Comparison of ENCODE assay signal across 9 cellular contexts in genomic region chr3:18098960-18099587, GRCh38.
DNase-seq lines count a peak whose midpoint lies in the region; ATAC-seq and TF ChIP-seq lines count a peak whose summit lies in the region.
"Had no signal": no experiment of that assay in that cellular context is flagged by ENCODE, and none has a peak within 500 bp of the region (broad histone marks: within the 10 kb centered on the region; RNA-seq: fewer than 3 reads in every experiment).

No MANE protein-coding gene starts in this region.

- peak overlapping the region; percentile 44 for H2BK5ac ChIP-seq in IMR-90 (ENCODE audit: low read depth, low read length, poor library complexity, severe bottlenecking)

- H3K9me3 ChIP-seq in IMR-90 (ENCODE audit: control insufficient read depth, insufficient read depth, low read length) (peaks cover 3% of the 10 kb centered on the region), mesodermal cell (ENCODE audit: control insufficient read depth, low read length) (peaks cover 14% of the 10 kb centered on the region)
- H3K9me3 ChIP-seq: neutrophil had no signal

- no peak overlapping the region for H3K18ac ChIP-seq in IMR-90 (ENCODE audit: low read depth, low read length)

- intact Hi-C loops in IMR-90 (cut with micrococcal nuclease) = no loop called here
- intact Hi-C loops in activated T-helper 2 cell treated with anti-CD3 and anti-CD28 coated beads, Interferon-gamma antibody, Interleukin-2, Interleukin-4, amounts not matched to agents 10 μg/mL and 5 μg/mL and 100 μg/mL, durations not matched to agents 14 hours and 24 hours and 36 hours (cut with micrococcal nuclease) = loop anchor here (1.0 kb wide), 3 partner anchors 11 to 108 kb away; no protein-coding TSS in a partner anchor

- TF ChIP-seq RAD21 in IMR-90 (IDR thresholded peaks at IDR 0.05; ENCODE audit: low read length) = no peak

- in situ Hi-C loops in IMR-90 (cut with MboI; ENCODE audit: low sequenced_read_pairs) = no loop called here

- no peak for TF ChIP-seq POLR2A in IMR-90 (IDR thresholded peaks at IDR 0.05; ENCODE audit: low read depth, low read length)

- H3K4me1 ChIP-seq in IMR-90 (ENCODE audit: control insufficient read depth, insufficient read depth, low read length) (peaks cover 3% of the 10 kb centered on the region; the same call in 1 of the 2 replicates), mesodermal cell (ENCODE audit: control insufficient read depth, insufficient read depth, low read length, poor library complexity, severe bottlenecking) (peaks cover 13% of the 10 kb centered on the region)

- CTCF ChIA-PET in BJ (lab: Yijun Ruan, JAX) = interaction anchor here (1.5 kb wide), 1 partner anchor 12 kb away, joined by 4 read pairs; no protein-coding TSS in a partner anchor
- CTCF ChIA-PET in IMR-90 (lab: Yijun Ruan, JAX) = interaction anchor here (0.6 kb wide), 1 partner anchor 171 kb away, joined by 3 read pairs; no protein-coding TSS in a partner anchor

- H3K4me3 Mint-ChIP-seq in activated T-helper 2 cell treated with anti-CD3 and anti-CD28 coated beads, Interferon-gamma antibody, Interleukin-2, Interleukin-4, amounts not matched to agents 10 μg/mL and 5 μg/mL and 100 μg/mL, durations not matched to agents 14 hours and 24 hours and 36 hours (ENCODE audit: low read depth) = no peak overlapping the region

- H4K20me1 ChIP-seq in IMR-90 (ENCODE audit: insufficient read depth, low read length) = no peaks in the 10 kb centered on the region

- H2BK120ac ChIP-seq in IMR-90 (ENCODE audit: low read depth, low read length) = peak overlapping the region; percentile 36

- H3K36me3 ChIP-seq in BJ (ENCODE audit: control insufficient read depth, insufficient read depth, low read length) (no peaks in the 10 kb centered on the region), IMR-90 (ENCODE audit: control insufficient read depth, insufficient read depth, low read length) (no peaks in the 10 kb centered on the region), mesodermal cell (ENCODE audit: control insufficient read depth, insufficient read depth, low read length) (no peaks in the 10 kb centered on the region)
- H3K36me3 ChIP-seq: neutrophil had no signal

- H3K9me1 ChIP-seq in IMR-90 (ENCODE audit: insufficient read depth, low read length) = 0 out of 2 replicates have a peak, but pooled peaks cover 4% of the 10 kb centered on the region

- BruUV-seq in IMR-90 (replicated peaks; lab: Mats Ljungman, UMichigan) = no TSS peak

- H2AK9ac ChIP-seq in IMR-90 (replicated peaks; ENCODE audit: low read depth, low read length, poor library complexity) = no peak overlapping the region

- no peak overlapping the region for H3K9ac ChIP-seq in IMR-90 (ENCODE audit: low read depth, low read length)

- H2BK15ac ChIP-seq in IMR-90 (ENCODE audit: low read depth, low read length) = peak overlapping the region; percentile 3; the same call in 2 of the 3 replicates

- no peaks in the 10 kb centered on the region for H3K79me1 ChIP-seq in IMR-90 (ENCODE audit: low read depth in 1 of 2, low read length in 2 of 2)

- H4K8ac ChIP-seq in IMR-90 (ENCODE audit: low read depth in 2 of 2, low read length in 2 of 2) = peak overlapping the region; percentile 4 to 34; a peak in 3 of 4 replicates

- H3K9me3 Mint-ChIP-seq in activated T-helper 2 cell treated with anti-CD3 and anti-CD28 coated beads, Interferon-gamma antibody, Interleukin-2, Interleukin-4, amounts not matched to agents 10 μg/mL and 5 μg/mL and 100 μg/mL, durations not matched to agents 14 hours and 24 hours and 36 hours = peaks cover 14% of the 10 kb centered on the region

- H3K56ac ChIP-seq in IMR-90 (ENCODE audit: extremely low read depth, insufficient read depth, low read length) = peak overlapping the region; percentile 19; the same call in 1 of the 2 replicates

- H3K36me3 Mint-ChIP-seq in activated T-helper 2 cell treated with anti-CD3 and anti-CD28 coated beads, Interferon-gamma antibody, Interleukin-2, Interleukin-4, amounts not matched to agents 10 μg/mL and 5 μg/mL and 100 μg/mL, durations not matched to agents 14 hours and 24 hours and 36 hours (ENCODE audit: low read depth) = peaks cover 4% of the 10 kb centered on the region

- DNase-seq in BJ (ENCODE audit: low read depth) = peak; percentile 69
- peak; percentile 85 for DNase-seq in IMR-90
- DNase-seq in activated T-helper 2 cell treated with anti-CD3 and anti-CD28 coated beads, Interferon-gamma antibody, Interleukin-2, Interleukin-4, amounts not matched to agents 10 μg/mL and 5 μg/mL and 100 μg/mL, durations not matched to agents 14 hours and 24 hours and 36 hours (ENCODE audit: low spot score) = no peak

- peak overlapping the region; percentile 19; the same call in 1 of the 2 replicates for H2BK20ac ChIP-seq in IMR-90 (ENCODE audit: low read depth, low read length)

- no peaks in the 10 kb centered on the region for H3K27me3 Mint-ChIP-seq in activated T-helper 2 cell treated with anti-CD3 and anti-CD28 coated beads, Interferon-gamma antibody, Interleukin-2, Interleukin-4, amounts not matched to agents 10 μg/mL and 5 μg/mL and 100 μg/mL, durations not matched to agents 14 hours and 24 hours and 36 hours (ENCODE audit: low read depth)

- dilution Hi-C loops in IMR-90 (cut with HindIII; ENCODE audit: low sequenced_read_pairs, unreplicated experiment) = no loop called here

- no peak overlapping the region for H3K4me3 ChIP-seq in BJ (ENCODE audit: low read depth, low read length)
- no peak overlapping the region for H3K4me3 ChIP-seq in IMR-90 (ENCODE audit: insufficient read depth, low read depth, low read length)
- H3K4me3 ChIP-seq in mesodermal cell (ENCODE audit: extremely low read depth, insufficient read depth, low read length, poor library complexity, severe bottlenecking) = no peak overlapping the region

- peaks cover 27% of the 10 kb centered on the region for H3K4me1 Mint-ChIP-seq in activated T-helper 2 cell treated with anti-CD3 and anti-CD28 coated beads, Interferon-gamma antibody, Interleukin-2, Interleukin-4, amounts not matched to agents 10 μg/mL and 5 μg/mL and 100 μg/mL, durations not matched to agents 14 hours and 24 hours and 36 hours (ENCODE audit: low read depth)

- no peaks in the 10 kb centered on the region for H3K27me3 ChIP-seq in BJ (ENCODE audit: control insufficient read depth, insufficient read depth, low read length)
- H3K27me3 ChIP-seq in IMR-90 (ENCODE audit: control insufficient read depth, insufficient read depth, low read length) = no peaks in the 10 kb centered on the region
- H3K27me3 ChIP-seq: neutrophil had no signal

- H4K91ac ChIP-seq in IMR-90 (ENCODE audit: insufficient read depth, low read depth, low read length) = peak overlapping the region; percentile 22

- peak overlapping the region; percentile 95 for H3K27ac Mint-ChIP-seq in activated T-helper 2 cell treated with anti-CD3 and anti-CD28 coated beads, Interferon-gamma antibody, Interleukin-2, Interleukin-4, amounts not matched to agents 10 μg/mL and 5 μg/mL and 100 μg/mL, durations not matched to agents 14 hours and 24 hours and 36 hours

- peak; percentile 70 for ATAC-seq in IMR-90 (ENCODE audit: low read depth)
- no peak for ATAC-seq in HG03139 (IDR thresholded peaks at IDR 0.05; ENCODE audit: unreplicated experiment)
- ATAC-seq in HG02763 (IDR thresholded peaks at IDR 0.05; ENCODE audit: unreplicated experiment) = no peak
- ATAC-seq in GM21529 (IDR thresholded peaks at IDR 0.05; ENCODE audit: unreplicated experiment) = no peak
- no peak for ATAC-seq in GM18870 (IDR thresholded peaks at IDR 0.05; ENCODE audit: unreplicated experiment)

- TF ChIP-seq CTCF in BJ (IDR thresholded peaks at IDR 0.05; ENCODE audit: insufficient read depth, low read depth, low read length) = no peak
- TF ChIP-seq CTCF in IMR-90 (conservative IDR thresholded peaks at IDR 0.05; ENCODE audit: low read depth, low read length) = no peak

- H3K4ac ChIP-seq in IMR-90 (ENCODE audit: low read depth, low read length) = peak overlapping the region; percentile 17; the same call in 1 of the 2 replicates

- no peak overlapping the region for H3K27ac ChIP-seq in IMR-90 (ENCODE audit: insufficient read depth, low read length)
- H3K27ac ChIP-seq in mesodermal cell (ENCODE audit: low read depth, low read length, severe bottlenecking) = peak overlapping the region; percentile 17
- H3K27ac ChIP-seq: neutrophil had no signal

- no peak overlapping the region for H4K5ac ChIP-seq in IMR-90 (ENCODE audit: low read depth, low read length)

- H2AFZ ChIP-seq in IMR-90 (replicated peaks; ENCODE audit: low read length, poor library complexity) = peak overlapping the region; percentile 29

- peak overlapping the region; percentile 38; the same call in 1 of the 2 replicates for H3K4me2 ChIP-seq in IMR-90 (ENCODE audit: low read depth, low read length)

- H2AK5ac ChIP-seq in IMR-90 (ENCODE audit: low read depth, low read length) = no peak overlapping the region

- no peak overlapping the region for H3K23ac ChIP-seq in IMR-90 (ENCODE audit: low read depth, low read length)

- WGBS in IMR-90 (ENCODE audit: extremely low coverage in 2 of 2, insufficient read length in 1 of 2), 2 experiments = no CpG with 5 or more reads among the region's 6 CpGs
- 72 to 80% methylated on average over 6 of the region's 6 CpGs for WGBS in mesodermal cell (ENCODE audit: insufficient coverage in 2 of 2), 2 experiments

- 0 out of 2 replicates have a peak overlapping the region, but pooled peaks have one; percentile 53 for H3K14ac ChIP-seq in IMR-90 (replicated peaks; ENCODE audit: low read depth, low read length)

- POLR2A ChIA-PET in BJ (lab: Charles Lee) = no interaction called here
- POLR2A ChIA-PET in IMR-90 (lab: Charles Lee; ENCODE audit: unreplicated experiment) = no interaction called here

TF ChIP-seq in IMR-90, 13 proteins besides CTCF, POLR2A, EP300 and RAD21 (continues in another document):
- peak; percentile 82 for TF ChIP-seq FOS (IDR thresholded peaks at IDR 0.05; ENCODE audit: low read depth, low read length)
- TF ChIP-seq USF2 (IDR thresholded peaks at IDR 0.05; ENCODE audit: low read depth, low read length) = peak; percentile 76
- no peak for TF ChIP-seq BHLHE40 (IDR thresholded peaks at IDR 0.05; ENCODE audit: low read depth, low read length)
